17 cellular contexts compared by ENCODE assay signal in the genomic region with DNA sequence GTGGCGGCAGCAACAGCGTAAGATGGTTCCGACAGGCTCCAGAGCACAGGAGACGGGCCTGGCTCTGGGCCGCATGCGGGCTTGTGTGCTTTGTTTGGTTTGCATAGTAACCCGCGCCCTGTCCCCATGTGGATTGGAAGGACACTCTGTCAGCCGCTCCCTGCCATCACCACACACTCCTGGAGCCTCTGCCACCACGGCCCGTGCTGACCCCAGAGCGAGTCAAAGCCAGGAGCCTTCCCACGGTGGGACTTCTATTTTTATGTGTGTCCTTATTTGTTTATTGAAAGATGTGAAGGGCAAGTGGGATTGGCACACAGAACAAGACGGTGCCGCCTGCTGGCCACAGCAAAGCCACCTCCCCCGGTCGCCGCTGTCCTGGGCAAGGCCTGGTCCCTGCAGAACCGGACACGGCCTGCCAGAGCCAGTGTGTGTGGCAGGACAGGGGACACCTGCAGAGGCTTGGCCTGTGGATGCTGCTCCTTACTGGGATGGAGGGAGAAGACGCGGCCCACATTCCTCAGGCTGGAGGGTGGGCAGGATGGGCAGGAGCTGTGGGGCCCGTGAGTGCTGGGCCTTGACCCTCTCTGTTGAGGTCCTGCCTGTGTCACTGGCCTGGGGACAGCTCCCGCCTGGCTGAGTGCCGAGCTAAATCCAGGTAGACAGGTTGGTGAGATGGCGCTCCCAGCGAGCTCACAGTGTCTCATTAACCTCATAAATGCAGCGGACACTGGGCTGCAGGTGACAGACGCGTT.
DNase-seq lines count a peak whose midpoint lies in the region; ATAC-seq and TF ChIP-seq lines count a peak whose summit lies in the region.
"Had no signal": no experiment of that assay in that cellular context is flagged by ENCODE, and none has a peak within 500 bp of the region (broad histone marks: within the 10 kb centered on the region; RNA-seq: fewer than 3 reads in every experiment).

No MANE protein-coding gene starts in this region.

- H3K36me3 ChIP-seq in BLaER1 (peaks cover 27% of the 10 kb centered on the region; the same call in 1 of the 2 replicates), adrenal gland (replicated peaks in 1 of 2) (no peaks in the 10 kb centered on the region), neuronal stem cell (replicated peaks in 1 of 2; ENCODE audit: control insufficient read depth in 2 of 2, insufficient read depth in 2 of 2, low read length in 2 of 2) (peaks cover 0 to 11% of the 10 kb centered on the region in 2 donors)
- H3K36me3 ChIP-seq: thoracic aorta had no signal

- H2BK5ac ChIP-seq in neuronal stem cell (ENCODE audit: low read length), result no peak overlapping the region

- peak overlapping the region; percentile 82 for H3K14ac ChIP-seq in neuronal stem cell (ENCODE audit: low read length)

- peak overlapping the region; percentile 82 for H3K4me2 ChIP-seq in BLaER1
- no peak overlapping the region for H3K4me2 ChIP-seq in neuronal stem cell (ENCODE audit: insufficient read depth, low read length, poor library complexity, severe bottlenecking)

- no peak overlapping the region for H3K27ac ChIP-seq in BLaER1
- H3K27ac ChIP-seq in adrenal gland, result peak overlapping the region in 1 of 5 donors; percentile 35
- no peak overlapping the region for H3K27ac ChIP-seq in neuronal stem cell (replicated peaks; ENCODE audit: low read length)
- H3K27ac ChIP-seq: brain microvascular endothelial cell, foreskin keratinocyte, thoracic aorta had no signal

- H2AK5ac ChIP-seq in neuronal stem cell (ENCODE audit: low read depth, low read length), result peak overlapping the region; percentile 91

- 69 to 83% (median 75%) methylated on average over 12 to 30 of the region's 30 CpGs for WGBS in adrenal gland, 4 donors
- no CpG with 5 or more reads among the region's 30 CpGs for WGBS in neuronal stem cell (ENCODE audit: extremely low coverage in 2 of 2, insufficient read length in 2 of 2, insufficient replicate concordance in 1 of 2), 2 donors

- H3K23ac ChIP-seq in neuronal stem cell (ENCODE audit: low read depth, low read length, poor library complexity), result peak overlapping the region; percentile 73

- H3K4me3 ChIP-seq in BLaER1 (no peak overlapping the region), adrenal gland (no peak overlapping the region), neuronal stem cell (ENCODE audit: low read length in 2 of 2) (peak overlapping the region in 1 of 2 donors; percentile 42)
- H3K4me3 ChIP-seq: thoracic aorta had no signal

- H2BK15ac ChIP-seq in neuronal stem cell (ENCODE audit: low read length), result peak overlapping the region; percentile 43

- H3K79me1 ChIP-seq in neuronal stem cell (ENCODE audit: low read depth, low read length), result peaks cover 5% of the 10 kb centered on the region

- no peaks in the 10 kb centered on the region for H3K9me3 ChIP-seq in BLaER1
- H3K9me3 ChIP-seq in adrenal gland (replicated peaks in 1 of 3), result no peaks in the 10 kb centered on the region
- H3K9me3 ChIP-seq in neuronal stem cell (replicated peaks in 1 of 2; ENCODE audit: control insufficient read depth in 2 of 2, insufficient read depth in 1 of 2, low read depth in 1 of 2, low read length in 2 of 2), result peaks cover 0 to 1% of the 10 kb centered on the region in 2 donors
- H3K9me3 ChIP-seq: thoracic aorta had no signal

- no peak for TF ChIP-seq POLR2A in adrenal gland (IDR thresholded peaks at IDR 0.05)

- peaks cover 99% of the 10 kb centered on the region for H4K20me1 ChIP-seq in BLaER1

- H3K4ac ChIP-seq in neuronal stem cell (ENCODE audit: low read length), result no peak overlapping the region

- peak in 2 of 6 experiments; percentile 29 to 34 for TF ChIP-seq CTCF in adrenal gland (IDR thresholded peaks at IDR 0.05)

- no peak overlapping the region for H2BK12ac ChIP-seq in neuronal stem cell (ENCODE audit: low read length)

- no peaks in the 10 kb centered on the region for H3K27me3 ChIP-seq in BLaER1
- no peaks in the 10 kb centered on the region for H3K27me3 ChIP-seq in adrenal gland
- peaks cover 0 to 2% (median 0%) of the 10 kb centered on the region in 3 experiments for H3K27me3 ChIP-seq in neuronal stem cell (ENCODE audit: control insufficient read depth in 3 of 3, insufficient read depth in 3 of 3, low read depth in 1 of 3, low read length in 3 of 3)
- H3K27me3 ChIP-seq: brain microvascular endothelial cell, foreskin keratinocyte had no signal

- peak in 4 of 7 donors; percentile 41 to 71 (median 64) for DNase-seq in adrenal gland
- peak; percentile 87 for DNase-seq in cardiac septum (ENCODE audit: low spot score)
- no peak for DNase-seq in neuronal stem cell (ENCODE audit: low spot score)
- DNase-seq in stimulated activated naive CD8-positive, alpha-beta T cell treated with anti-CD3 and anti-CD28 coated beads, Interleukin-15, Interleukin-2, amounts not matched to agents 100 U/mL and 50 U/mL, for 24 hours, result no peak
- no peak for DNase-seq in stimulated activated CD4-positive, alpha-beta T cell treated with anti-CD3 and anti-CD28 coated beads, Interleukin-2, amount 100 ng/mL, for 48 hours
- DNase-seq in LoVo (ENCODE audit: low spot score), result no peak
- DNase-seq: activated B cell treated with CpG ODN at 0.5 μM for 24 hours; activated gamma-delta T cell; brain microvascular endothelial cell; effector memory CD8-positive, alpha-beta T cell; foreskin keratinocyte; GDM1; NCI-H1930; NCI-H526 treated with DMSO at 0.1 percent for 48 hours had no signal

- no peak overlapping the region for H4K8ac ChIP-seq in neuronal stem cell (ENCODE audit: low read depth, low read length)

- H3K9ac ChIP-seq in BLaER1, result no peak overlapping the region
- peak overlapping the region; percentile 30 for H3K9ac ChIP-seq in neuronal stem cell (ENCODE audit: low read depth, low read length, poor library complexity)

- no peak overlapping the region for H2AFZ ChIP-seq in neuronal stem cell (ENCODE audit: low read length)

- intact Hi-C loops in adrenal gland (cut with DNase I) (no loop called here), cardiac septum (cut with DNase I) (no loop called here)

- H2BK120ac ChIP-seq in neuronal stem cell (ENCODE audit: low read depth, low read length), result no peak overlapping the region

- H4K91ac ChIP-seq in neuronal stem cell (ENCODE audit: low read depth, low read length, poor library complexity), result peak overlapping the region; percentile 77

- no peak for ATAC-seq in HG03039 (IDR thresholded peaks at IDR 0.05; ENCODE audit: unreplicated experiment)
- no peak for ATAC-seq in stimulated activated naive CD8-positive, alpha-beta T cell treated with anti-CD3 and anti-CD28 coated beads, Interleukin-15, Interleukin-2, amounts not matched to agents 100 U/mL and 50 U/mL, for 24 hours
- ATAC-seq: effector memory CD8-positive, alpha-beta T cell; foreskin keratinocyte had no signal

- no peak overlapping the region for H3K18ac ChIP-seq in neuronal stem cell (ENCODE audit: low read length)

- H3K4me1 ChIP-seq in BLaER1 (peaks cover 20% of the 10 kb centered on the region), adrenal gland (replicated peaks in 1 of 2) (no peaks in the 10 kb centered on the region), neuronal stem cell (ENCODE audit: control insufficient read depth in 2 of 2, insufficient read depth in 1 of 2, low read depth in 1 of 2, low read length in 2 of 2) (peaks cover 5 to 12% of the 10 kb centered on the region in 2 donors)

Comparison
In these comparisons a context has a peak if more than half of its experiments do, and no peak if none do; other contexts are left out.
1. DNase-seq: peak in adrenal gland (4 of 7) and cardiac septum (single experiment); none in neuronal stem cell (single experiment), stimulated activated naive CD8-positive, alpha-beta T cell treated with anti-CD3 and anti-CD28 coated beads, Interleukin-15, Interleukin-2, amounts not matched to agents 100 U/mL and 50 U/mL, for 24 hours (single experiment), stimulated activated CD4-positive, alpha-beta T cell treated with anti-CD3 and anti-CD28 coated beads, Interleukin-2, amount 100 ng/mL, for 48 hours (0 of 2) and LoVo (single experiment).